In the genomic region with DNA sequence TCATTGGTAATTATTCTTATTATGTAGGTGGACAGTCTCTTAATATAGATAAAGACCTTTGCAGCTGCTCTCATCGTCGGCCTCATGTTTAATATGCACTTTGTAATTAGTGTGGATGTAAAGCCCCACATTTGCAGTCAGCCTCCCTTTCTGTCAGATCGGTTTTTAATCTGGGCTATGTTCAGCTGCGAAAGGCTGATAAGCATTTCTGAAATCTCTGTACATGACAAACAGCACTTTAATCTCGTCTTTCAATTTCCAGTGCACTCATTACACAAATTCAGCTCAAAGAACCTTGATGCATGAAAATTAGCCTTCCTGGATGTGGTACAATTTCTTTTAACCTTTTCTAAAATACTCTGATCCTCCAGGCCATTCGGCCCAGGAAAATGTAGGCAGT, we compare ENCODE assay signal across 24 cellular contexts.
"Had no signal": no experiment of that assay in that cellular context is flagged by ENCODE, and none has a peak within 500 bp of the region (broad histone marks: within the 10 kb centered on the region; RNA-seq: fewer than 3 reads in every experiment).

No MANE protein-coding gene starts in this region.

- H3K4me3 Mint-ChIP-seq: effector memory CD8-positive, alpha-beta T cell; memory B cell; natural killer cell treated with Interleukin-12 subunit alpha and Interleukin-12 subunit beta and Interleukin-15 and Interleukin-18, amount 100 ng/mL, for 72 hours; neural progenitor cell; stimulated activated memory B cell treated with anti-CD40 and anti-IgM and Interleukin-4, amounts not matched to agents 10 μg/mL and 1 μg/mL and 100 μg/mL, for 72 hours; stimulated activated naive CD8-positive, alpha-beta T cell treated with anti-CD3 and anti-CD28 coated beads, Interleukin-15, Interleukin-2, amounts not matched to agents 100 ng/mL and 50 ng/mL, for 24 hours had no signal

- H3K27ac ChIP-seq: epithelial cell of prostate, gastrocnemius medialis, neural progenitor cell, parathyroid adenoma, sigmoid colon, spleen, thoracic aorta, tibial nerve, upper lobe of left lung had no signal

- H3K4me1 Mint-ChIP-seq: memory B cell; stimulated activated memory B cell treated with anti-CD40 and anti-IgM and Interleukin-4, amounts not matched to agents 10 μg/mL and 1 μg/mL and 100 μg/mL, for 72 hours had no signal

- H3K36me3 Mint-ChIP-seq: memory B cell; natural killer cell treated with Interleukin-12 subunit alpha and Interleukin-12 subunit beta and Interleukin-15 and Interleukin-18, amount 100 ng/mL, for 72 hours; neural progenitor cell; stimulated activated memory B cell treated with anti-CD40 and anti-IgM and Interleukin-4, amounts not matched to agents 10 μg/mL and 1 μg/mL and 100 μg/mL, for 72 hours had no signal

- H3K4me3 ChIP-seq: gastrocnemius medialis, lung, neural progenitor cell, sigmoid colon, spleen, thoracic aorta, tibial nerve, upper lobe of left lung had no signal

- H3K79me2 ChIP-seq: parathyroid adenoma had no signal

- H3K9me3 ChIP-seq: gastrocnemius medialis, sigmoid colon, spleen, thoracic aorta, tibial nerve, upper lobe of left lung had no signal

- H3K27ac Mint-ChIP-seq: effector memory CD8-positive, alpha-beta T cell; memory B cell; natural killer cell treated with Interleukin-12 subunit alpha and Interleukin-12 subunit beta and Interleukin-15 and Interleukin-18, amount 100 ng/mL, for 72 hours; neural progenitor cell; progenitor cell of endocrine pancreas; stimulated activated memory B cell treated with anti-CD40 and anti-IgM and Interleukin-4, amounts not matched to agents 10 μg/mL and 1 μg/mL and 100 μg/mL, for 72 hours; stimulated activated naive CD8-positive, alpha-beta T cell treated with anti-CD3 and anti-CD28 coated beads, Interleukin-15, Interleukin-2, amounts not matched to agents 100 ng/mL and 50 ng/mL, for 24 hours had no signal

- H3K27me3 ChIP-seq: gastrocnemius medialis, neural progenitor cell, sigmoid colon, spleen, tibial nerve, upper lobe of left lung had no signal

- H2AFZ ChIP-seq: neural progenitor cell, parathyroid adenoma had no signal

- H3K4me1 ChIP-seq: gastrocnemius medialis, neural progenitor cell, parathyroid adenoma, sigmoid colon, spleen, tibial nerve, upper lobe of left lung had no signal

- H3K4me2 ChIP-seq: neural progenitor cell had no signal

- H3K9me3 Mint-ChIP-seq: memory B cell; neural progenitor cell; stimulated activated memory B cell treated with anti-CD40 and anti-IgM and Interleukin-4, amounts not matched to agents 10 μg/mL and 1 μg/mL and 100 μg/mL, for 72 hours; stimulated activated naive CD8-positive, alpha-beta T cell treated with anti-CD3 and anti-CD28 coated beads, Interleukin-15, Interleukin-2, amounts not matched to agents 100 ng/mL and 50 ng/mL, for 24 hours had no signal

- H3K27me3 Mint-ChIP-seq: effector memory CD8-positive, alpha-beta T cell; memory B cell; natural killer cell treated with Interleukin-12 subunit alpha and Interleukin-12 subunit beta and Interleukin-15 and Interleukin-18, amount 100 ng/mL, for 72 hours; stimulated activated memory B cell treated with anti-CD40 and anti-IgM and Interleukin-4, amounts not matched to agents 10 μg/mL and 1 μg/mL and 100 μg/mL, for 72 hours; stimulated activated naive CD8-positive, alpha-beta T cell treated with anti-CD3 and anti-CD28 coated beads, Interleukin-15, Interleukin-2, amounts not matched to agents 100 ng/mL and 50 ng/mL, for 24 hours had no signal

- H3K9ac ChIP-seq: neural progenitor cell, parathyroid adenoma had no signal

- ATAC-seq: effector memory CD8-positive, alpha-beta T cell; esophagus mucosa; gastrocnemius medialis; left lobe of liver; natural killer cell treated with Interleukin-12 subunit alpha and Interleukin-12 subunit beta and Interleukin-15 and Interleukin-18, amount 100 ng/mL, for 72 hours; right cardiac atrium; stimulated activated memory B cell treated with anti-CD40 and anti-IgM and Interleukin-4, amounts not matched to agents 10 μg/mL and 1 μg/mL and 100 μg/mL, for 72 hours had no signal

- DNase-seq: cortex of kidney; effector memory CD8-positive, alpha-beta T cell; foreskin fibroblast; gastrocnemius medialis; head of caudate nucleus; kidney; right cardiac atrium; sigmoid colon; spleen; stimulated activated CD4-positive, alpha-beta T cell treated with anti-CD3 and anti-CD28 coated beads, Interleukin-4, amount 100 ng/mL, for 4 hours; upper lobe of left lung had no signal

- H3K36me3 ChIP-seq: gastrocnemius medialis, neural progenitor cell, sigmoid colon, spleen, thoracic aorta, tibial nerve, upper lobe of left lung had no signal
